Comparison of ENCODE assay signal across 13 cellular contexts in genomic region chr5:7540806-7541205, GRCh38.
A peak's percentile ranks its signal among the peaks of the same experiment; 100 is the strongest.
DNase-seq lines count a peak whose midpoint lies in the region; ATAC-seq lines count a peak whose summit lies in the region.
"Had no signal": no experiment of that assay in that cellular context is flagged by ENCODE, and none has a peak within 500 bp of the region (broad histone marks: within the 10 kb centered on the region; RNA-seq: fewer than 3 reads in every experiment).

No MANE protein-coding gene starts in this region.

- DNase-seq in DMS53 (lab: John Stamatoyannopoulos, UW) (peak; percentile 58), NCI-H2107 (lab: John Stamatoyannopoulos, UW) (peak; percentile 56), SW480 (ENCODE audit: low spot score) (peak; percentile 18), left kidney (ENCODE audit: low read depth, low spot score) (peak; percentile 11), T-helper 2 cell (no peak)
- DNase-seq: 8988T, GM23248, NCI-H1092 treated with DMSO at 0.1 percent for 48 hours, NCI-H226 had no signal

- ATAC-seq in HG02642 (IDR thresholded peaks at IDR 0.05; ENCODE audit: poor library complexity, unreplicated experiment) (no peak), HG02610 (IDR thresholded peaks at IDR 0.05; ENCODE audit: unreplicated experiment) (no peak), GM18498 (IDR thresholded peaks at IDR 0.05; ENCODE audit: unreplicated experiment) (no peak)
- ATAC-seq: GM12878 had no signal

Comparison
In these comparisons a context has a peak if more than half of its experiments do, and no peak if none do; other contexts are left out.
1. DNase-seq: peak in DMS53 (single experiment), NCI-H2107 (single experiment), SW480 (single experiment) and left kidney (single experiment); none in T-helper 2 cell (0 of 5).